ENCODE assay signal across 20 cellular contexts in genomic region chr11:110301032-110301431, GRCh38. TPM values are rescaled to one million over a fixed set of nuclear protein-coding genes. Genes with fewer than 3 reads are reported as not detected.
DNase-seq lines count a peak whose midpoint lies in the region; ATAC-seq and TF ChIP-seq lines count a peak whose summit lies in the region.
"Had no signal": no experiment of that assay in that cellular context is flagged by ENCODE, and none has a peak within 500 bp of the region (broad histone marks: within the 10 kb centered on the region; RNA-seq: fewer than 3 reads in every experiment).

No MANE protein-coding gene starts in this region.

- H3K9me3 Mint-ChIP-seq in stimulated activated naive CD8-positive, alpha-beta T cell treated with anti-CD3 and anti-CD28 coated beads, Interleukin-15, amount 100 ng/mL, for 72 hours: peaks cover 0 to 4% of the 10 kb centered on the region in 2 donors
- H3K9me3 Mint-ChIP-seq: CD4-positive, CD25-positive, alpha-beta regulatory T cell; CD8-positive, alpha-beta T cell had no signal

- POLR2A ChIA-PET in HEK293 (lab: Yijun Ruan, JAX): interaction anchor here (0.6 kb wide), 1 partner anchor 51 kb away, joined by 3 read pairs; no protein-coding TSS in a partner anchor

- no peak overlapping the region for H4K12ac ChIP-seq in trophoblast cell (ENCODE audit: low read depth, low read length)

- no CpG with 5 or more reads among the region's 27 CpGs for WGBS in trophoblast cell (ENCODE audit: extremely low coverage, insufficient coverage, insufficient read length)

- no peak overlapping the region for H2AFZ ChIP-seq in trophoblast cell (ENCODE audit: insufficient read depth, low read length, poor library complexity)
- H2AFZ ChIP-seq: GM23248 had no signal

- DNase-seq in stimulated activated naive CD8-positive, alpha-beta T cell treated with anti-CD3 and anti-CD28 coated beads, Interleukin-15, amount 100 ng/mL, for 72 hours: no peak
- no peak for DNase-seq in stimulated activated naive CD8-positive, alpha-beta T cell treated with anti-CD3 and anti-CD28 coated beads, Interleukin-15, Interleukin-2, amounts not matched to agents 100 U/mL and 50 U/mL, for 24 hours
- DNase-seq in trophoblast cell (peak in 1 of 2 donors; percentile 35), NCI-H2081 (lab: John Stamatoyannopoulos, UW) (no peak), NCI-H2029 treated with DMSO at 0.1 percent for 48 hours (lab: John Stamatoyannopoulos, UW) (no peak), SHP77 (lab: John Stamatoyannopoulos, UW) (no peak)
- DNase-seq: Caco-2; CD4-positive, CD25-positive, alpha-beta regulatory T cell; CD8-positive, alpha-beta T cell; DMS153; DND-41; GDM1; GM23248; HCEC 1CT had no signal

- peaks cover 11% of the 10 kb centered on the region for H3K4me1 ChIP-seq in HEK293 (ENCODE audit: control insufficient read depth, insufficient read depth, low read length)
- peaks cover 11 to 22% of the 10 kb centered on the region in 2 experiments for H3K4me1 ChIP-seq in trophoblast cell (ENCODE audit: control insufficient read depth in 1 of 2, insufficient read depth in 2 of 2, low read length in 2 of 2)

- no peaks in the 10 kb centered on the region for H3K27me3 Mint-ChIP-seq in stimulated activated naive CD8-positive, alpha-beta T cell treated with anti-CD3 and anti-CD28 coated beads, Interleukin-15, amount 100 ng/mL, for 72 hours
- H3K27me3 Mint-ChIP-seq: B cell; CD4-positive, CD25-positive, alpha-beta regulatory T cell had no signal

- H3K23ac ChIP-seq in trophoblast cell (ENCODE audit: low read length): no peak overlapping the region

- peak overlapping the region; percentile 54 for H3K18ac ChIP-seq in trophoblast cell (ENCODE audit: low read length)

- H3K27ac ChIP-seq in HEK293 (ENCODE audit: extremely low read depth, low read depth, low read length): no peak overlapping the region
- no peak overlapping the region for H3K27ac ChIP-seq in trophoblast cell (ENCODE audit: low read depth, low read length)
- H3K27ac ChIP-seq: 22Rv1, BLaER1, C4-2B, GM23248 had no signal

- peaks cover 37% of the 10 kb centered on the region for H3K4me1 Mint-ChIP-seq in stimulated activated naive CD8-positive, alpha-beta T cell treated with anti-CD3 and anti-CD28 coated beads, Interleukin-15, amount 100 ng/mL, for 72 hours

- H3K79me1 ChIP-seq in trophoblast cell (ENCODE audit: low read length): peaks cover 27% of the 10 kb centered on the region

- CTCF ChIA-PET in HEK293 (lab: Yijun Ruan, JAX): interaction anchor here (0.6 kb wide), 1 partner anchor 12 kb away, joined by 3 read pairs; no protein-coding TSS in a partner anchor

- H3K4ac ChIP-seq in trophoblast cell (ENCODE audit: low read depth, low read length): peak overlapping the region; percentile 58

- peak overlapping the region; percentile 35 for H4K8ac ChIP-seq in trophoblast cell (ENCODE audit: low read depth, low read length)

- peaks cover 6% of the 10 kb centered on the region for H3K79me2 ChIP-seq in trophoblast cell (ENCODE audit: control insufficient read depth, insufficient read depth, low read length, poor library complexity)

- H3K9me3 ChIP-seq in HEK293 (ENCODE audit: control insufficient read depth, insufficient read depth, low read depth, low read length): no peaks in the 10 kb centered on the region
- H3K9me3 ChIP-seq in trophoblast cell (ENCODE audit: insufficient read depth, low read depth, low read length): peaks cover 3% of the 10 kb centered on the region

- peak overlapping the region; percentile 82 for H4K91ac ChIP-seq in trophoblast cell (ENCODE audit: low read depth, low read length)

- H2AK5ac ChIP-seq in trophoblast cell (ENCODE audit: low read length): peak overlapping the region; percentile 87

- peak overlapping the region; percentile 88 for H2BK12ac ChIP-seq in trophoblast cell (ENCODE audit: low read length)

- peak overlapping the region; percentile 33 for H2BK5ac ChIP-seq in trophoblast cell (ENCODE audit: low read depth, low read length, poor library complexity)

- peak; percentile 24 for ATAC-seq in stimulated activated naive CD8-positive, alpha-beta T cell treated with anti-CD3 and anti-CD28 coated beads, Interleukin-15, amount 100 ng/mL, for 72 hours
- no peak for ATAC-seq in stimulated activated naive CD8-positive, alpha-beta T cell treated with anti-CD3 and anti-CD28 coated beads, Interleukin-15, Interleukin-2, amounts not matched to agents 100 U/mL and 50 U/mL, for 24 hours
- ATAC-seq: CD8-positive, alpha-beta T cell; GM12878 had no signal

- H3K27ac Mint-ChIP-seq in stimulated activated naive CD8-positive, alpha-beta T cell treated with anti-CD3 and anti-CD28 coated beads, Interleukin-15, amount 100 ng/mL, for 72 hours: no peak overlapping the region
- H3K27ac Mint-ChIP-seq: B cell; CD4-positive, CD25-positive, alpha-beta regulatory T cell; CD8-positive, alpha-beta T cell had no signal

- H3K14ac ChIP-seq in trophoblast cell (ENCODE audit: low read length): peak overlapping the region; percentile 40

- no peak overlapping the region for H3K9ac ChIP-seq in trophoblast cell (ENCODE audit: low read length)
- H3K9ac ChIP-seq: BLaER1, GM23248 had no signal

- no peaks in the 10 kb centered on the region for H3K36me3 ChIP-seq in HEK293 (ENCODE audit: control insufficient read depth in 2 of 2, insufficient read depth in 1 of 2, low read length in 2 of 2)
- H3K36me3 ChIP-seq in trophoblast cell (ENCODE audit: control insufficient read depth in 1 of 2, insufficient read depth in 2 of 2, low read length in 2 of 2): no peaks in the 10 kb centered on the region
- H3K36me3 ChIP-seq: BLaER1 had no signal

- TF ChIP-seq CTCF in HEK293 (tag by site-specific recombination; IDR thresholded peaks at IDR 0.05): no peak

- no peak overlapping the region for H3K4me2 ChIP-seq in trophoblast cell (ENCODE audit: low read length)
- H3K4me2 ChIP-seq: BLaER1 had no signal

- H2BK120ac ChIP-seq in trophoblast cell (ENCODE audit: insufficient read depth, low read length, poor library complexity): peak overlapping the region; percentile 85

- H3K27me3 ChIP-seq in trophoblast cell (ENCODE audit: insufficient read depth, low read length): no peaks in the 10 kb centered on the region
- H3K27me3 ChIP-seq: BLaER1 had no signal

- H3K4me3 Mint-ChIP-seq in stimulated activated naive CD8-positive, alpha-beta T cell treated with anti-CD3 and anti-CD28 coated beads, Interleukin-15, amount 100 ng/mL, for 72 hours: no peak overlapping the region
- H3K4me3 Mint-ChIP-seq: B cell; CD4-positive, CD25-positive, alpha-beta regulatory T cell; CD8-positive, alpha-beta T cell had no signal

- H3K4me3 ChIP-seq in HEK293 (ENCODE audit: low read depth, low read length) (no peak overlapping the region), trophoblast cell (ENCODE audit: low read depth, low read length) (no peak overlapping the region)
- H3K4me3 ChIP-seq: BLaER1, GM12878, GM23248 had no signal

TF ChIP-seq in HEK293, 187 proteins besides CTCF, POLR2A, EP300 and RAD21:
- TF ChIP-seq ZNF37A (tag by site-specific recombination; IDR thresholded peaks at IDR 0.05): no peak
- no peak for TF ChIP-seq PRDM1 (tag by site-specific recombination; IDR thresholded peaks at IDR 0.05)
- no peak for TF ChIP-seq ZNF624 (tag by site-specific recombination; IDR thresholded peaks at IDR 0.05)
- peak; percentile 41; the same call in 1 of the 2 replicates for TF ChIP-seq ZNF202 (tag by site-specific recombination; IDR thresholded peaks at IDR 0.05; ENCODE audit: borderline replicate concordance)
- TF ChIP-seq ZBTB8A (tag by site-specific recombination; IDR thresholded peaks at IDR 0.05): peak; percentile 67
- TF ChIP-seq ZBTB1 (tag by site-specific recombination; IDR thresholded peaks at IDR 0.05): no peak
- TF ChIP-seq ZNF280C (tag by site-specific recombination; IDR thresholded peaks at IDR 0.05): no peak

RNA-seq across cellular contexts. Expression of gene RDX, which starts 4.6 kb away (rescaled TPM):
- 450 and 451 TPM in 2 replicates for polyA plus RNA-seq in trophoblast cell (2013)
